13 cellular contexts compared by ENCODE assay signal in the genomic region with DNA sequence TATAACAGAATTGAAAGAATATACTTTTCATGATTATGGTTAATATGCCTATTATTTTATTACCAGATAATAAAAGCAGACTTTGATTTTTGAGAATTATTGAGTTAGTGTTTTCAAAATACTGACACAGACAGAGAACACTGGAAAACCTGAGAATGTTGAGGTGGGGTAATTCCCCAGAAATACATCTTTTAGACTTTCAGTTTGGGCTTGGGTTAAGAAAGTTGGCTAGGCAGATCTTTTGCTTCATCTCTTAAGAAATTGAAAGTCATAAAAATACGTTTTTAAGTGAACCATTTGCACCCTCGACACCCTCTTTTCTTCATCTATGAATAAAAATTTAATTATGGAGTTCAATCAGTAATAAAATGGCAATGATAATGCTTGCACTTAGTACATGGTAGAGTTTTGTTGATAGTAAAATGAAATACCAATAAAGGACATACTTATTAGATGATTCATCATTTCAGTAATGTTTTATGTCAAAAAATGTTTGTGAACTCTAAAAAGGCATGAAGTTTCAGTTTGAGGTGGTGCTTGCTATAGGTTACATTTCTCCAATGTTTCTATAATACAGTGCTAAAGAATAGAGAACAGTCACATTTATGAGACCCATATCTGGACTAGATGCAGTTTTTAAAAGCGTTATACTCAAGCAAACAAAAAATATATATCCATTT. TPM values are rescaled to one million over a fixed set of nuclear protein-coding genes. Genes with fewer than 3 reads are reported as not detected.
DNase-seq lines count a peak whose midpoint lies in the region; ATAC-seq and TF ChIP-seq lines count a peak whose summit lies in the region.
"Had no signal": no experiment of that assay in that cellular context is flagged by ENCODE, and none has a peak within 500 bp of the region (broad histone marks: within the 10 kb centered on the region; RNA-seq: fewer than 3 reads in every experiment).

No MANE protein-coding gene starts in this region.

- peaks cover 2% of the 10 kb centered on the region for H3K9me3 Mint-ChIP-seq in activated B cell treated with CpG ODN at 0.5 μM for 24 hours

- peak; percentile 50 to 52 for ATAC-seq in activated CD4-positive, CD25-positive, alpha-beta regulatory T cell treated with anti-CD3 and anti-CD28 coated beads, Interleukin-2, amount 50 U/mL, for 24 hours
- ATAC-seq in HG02610 (IDR thresholded peaks at IDR 0.05; ENCODE audit: unreplicated experiment) = peak; percentile 39
- no peak for ATAC-seq in activated B cell treated with CpG ODN at 0.5 μM for 24 hours (ENCODE audit: low read depth)

- H3K4me3 ChIP-seq in muscle layer of duodenum (ENCODE audit: low read depth in 1 of 2, low read length in 2 of 2) = no peak overlapping the region
- H3K4me3 ChIP-seq: tibial nerve had no signal

- intact Hi-C loops in activated B cell treated with CpG ODN at 0.5 μM for 24 hours (cut with micrococcal nuclease) = loop anchor here (5.0 kb wide), 1 partner anchor 129 kb away; no protein-coding TSS in a partner anchor

- no peaks in the 10 kb centered on the region for H3K27me3 Mint-ChIP-seq in activated B cell treated with CpG ODN at 0.5 μM for 24 hours

- H3K27ac ChIP-seq in muscle layer of duodenum (ENCODE audit: low read length) = peak overlapping the region; percentile 24
- H3K27ac ChIP-seq: 22Rv1, tibial nerve had no signal

- POLR2A ChIA-PET in activated B cell treated with CpG ODN at 0.5 μM for 24 hours (lab: Charles Lee) = interaction anchor here (0.9 to 1.7 kb wide), 3 partner anchors 10 to 166 kb away, joined by 3 to 4 read pairs (median 3); no protein-coding TSS in a partner anchor

- H3K4me3 Mint-ChIP-seq in activated B cell treated with CpG ODN at 0.5 μM for 24 hours = peak overlapping the region; percentile 25

- H3K4me1 ChIP-seq in muscle layer of duodenum (ENCODE audit: control insufficient read depth in 1 of 2, insufficient read depth in 2 of 2, low read length in 2 of 2) = no peaks in the 10 kb centered on the region
- H3K4me1 ChIP-seq: Caco-2, tibial nerve had no signal

- no peak for DNase-seq in activated CD4-positive, CD25-positive, alpha-beta regulatory T cell (lab: John Stamatoyannopoulos, UW)
- DNase-seq in activated B cell treated with CpG ODN at 0.5 μM for 24 hours (no peak), NCI-H1092 (lab: John Stamatoyannopoulos, UW) (no peak), NCI-H2081 (lab: John Stamatoyannopoulos, UW) (no peak), HK-2 (ENCODE audit: unreplicated experiment) (no peak)
- DNase-seq: Caco-2, NCI-H2107, small intestine had no signal

- no peak for TF ChIP-seq CTCF in activated B cell treated with CpG ODN at 0.5 μM for 24 hours (IDR thresholded peaks at IDR 0.05)

- no peaks in the 10 kb centered on the region for H3K36me3 ChIP-seq in muscle layer of duodenum (ENCODE audit: control insufficient read depth in 1 of 2, insufficient read depth in 2 of 2, low read length in 2 of 2)
- H3K36me3 ChIP-seq: tibial nerve had no signal

- no peaks in the 10 kb centered on the region for H3K27me3 ChIP-seq in muscle layer of duodenum (ENCODE audit: low read depth, low read length)
- H3K27me3 ChIP-seq: tibial nerve had no signal

- CTCF ChIA-PET in activated B cell treated with CpG ODN at 0.5 μM for 24 hours (lab: Charles Lee) = no interaction called here

- no peaks in the 10 kb centered on the region for H3K9me3 ChIP-seq in muscle layer of duodenum (ENCODE audit: control insufficient read depth in 1 of 2, low read length in 2 of 2)
- H3K9me3 ChIP-seq: Caco-2, tibial nerve had no signal

- peaks cover 8% of the 10 kb centered on the region for H3K36me3 Mint-ChIP-seq in activated B cell treated with CpG ODN at 0.5 μM for 24 hours (ENCODE audit: low read depth)

- H3K4me1 Mint-ChIP-seq in activated B cell treated with CpG ODN at 0.5 μM for 24 hours = peaks cover 49% of the 10 kb centered on the region

- peak overlapping the region; percentile 78 for H3K27ac Mint-ChIP-seq in activated B cell treated with CpG ODN at 0.5 μM for 24 hours

RNA-seq across cellular contexts. Expression of a gene that starts 1.9 kb away (rescaled TPM):
- 48.7 and 49.7 TPM in 2 replicates for total RNA-seq in activated B cell treated with CpG ODN at 0.5 μM for 24 hours
- total RNA-seq: Caco-2 had no signal
